ENCODE assay signal across 8 cellular contexts in genomic region chr3:49173116-49173791, GRCh38. TPM values are rescaled to one million over a fixed set of nuclear protein-coding genes. Genes with fewer than 3 reads are reported as not detected.
DNase-seq lines count a peak whose midpoint lies in the region; ATAC-seq and TF ChIP-seq lines count a peak whose summit lies in the region.
"Had no signal": no experiment of that assay in that cellular context is flagged by ENCODE, and none has a peak within 500 bp of the region (broad histone marks: within the 10 kb centered on the region; RNA-seq: fewer than 3 reads in every experiment).

No MANE protein-coding gene starts in this region.

- no peak for TF ChIP-seq POLR2A in stomach (IDR thresholded peaks at IDR 0.05)

- peaks cover 23 to 52% (median 43%) of the 10 kb centered on the region in 4 donors for H3K4me1 ChIP-seq in stomach

- H3K27ac ChIP-seq in stomach = peak overlapping the region in 4 of 5 donors; percentile 82 to 90 (median 84)

- H3K36me3 ChIP-seq in stomach = peaks cover 4 to 41% (median 32%) of the 10 kb centered on the region in 4 donors
- H3K36me3 ChIP-seq: HAP-1 had no signal

- intact Hi-C loops in Right ventricle myocardium superior (cut with DNase I) = loop anchor here (5.0 to 10.0 kb wide), 3 partner anchors 104 to 282 kb away; partner anchors contain the start of gene C3orf62
- intact Hi-C loops in stomach (cut with DNase I; ENCODE audit: low total_unique reads) = no loop called here

- TF ChIP-seq CTCF in stomach (IDR thresholded peaks at IDR 0.05) = no peak

- DNase-seq in NCI-H69 (lab: John Stamatoyannopoulos, UW) (peak; percentile 81), Right ventricle myocardium superior (peak; percentile 75), stomach (peak; percentile 27), GM19240 (ENCODE audit: insufficient read length, low spot score) (no peak), NCI-H510A (lab: John Stamatoyannopoulos, UW) (no peak)

- H3K4me3 ChIP-seq in stomach = peak overlapping the region; percentile 66 to 85 (median 76)
- H3K4me3 ChIP-seq: HAP-1 had no signal

- WGBS in stomach, 5 donors = 11 to 50% (median 20%) methylated on average over 1 to 3 of the region's 3 CpGs

- no peak for TF ChIP-seq EP300 in stomach (IDR thresholded peaks at IDR 0.05)

- H3K27me3 ChIP-seq in stomach = no peaks in the 10 kb centered on the region

- ATAC-seq in Right ventricle myocardium superior (ENCODE audit: poor library complexity) = peak; percentile 58
- no peak for ATAC-seq in HG03097 (IDR thresholded peaks at IDR 0.05; ENCODE audit: low FRiP score, unreplicated experiment)
- ATAC-seq: activated CD4-positive, CD25-positive, alpha-beta regulatory T cell treated with anti-CD3 and anti-CD28 coated beads, Interleukin-2, amount 50 U/mL, for 24 hours had no signal

- H3K9me3 ChIP-seq in stomach = no peaks in the 10 kb centered on the region
- H3K9me3 ChIP-seq: HAP-1 had no signal

RNA-seq across cellular contexts. Expression of gene KLHDC8B, which starts 1.9 kb away (rescaled TPM):
- total RNA-seq in Right ventricle myocardium superior = 129 TPM
- 10 to 100 TPM; 11.6 to 41.1 (median 20.6) TPM for total RNA-seq in stomach
- polyA plus RNA-seq in stomach = 10 to 100 TPM; 15.2 to 37.7 (median 17.6) TPM

RNA-seq across cellular contexts. Expression of gene CCDC71, which starts 7.1 kb away (rescaled TPM):
- total RNA-seq in Right ventricle myocardium superior = 9.4 TPM
- 10 to 100 TPM in 3 of 5 donors, 1 to 10 TPM in 2; 2.3 to 22.6 (median 12.9) TPM for total RNA-seq in stomach
- 10 to 100 TPM; 11.4 to 15.6 (median 12.6) TPM for polyA plus RNA-seq in stomach

RNA-seq across cellular contexts. Expression of gene LAMB2, which starts 40.4 kb away (rescaled TPM):
- total RNA-seq in Right ventricle myocardium superior (568 TPM), stomach (100 to 1,000 TPM; 195 to 578 (median 552) TPM)
- polyA plus RNA-seq in stomach = 100 to 1,000 TPM; 198 to 333 (median 200) TPM

RNA-seq across cellular contexts. Expression of gene USP19, which starts 52.6 kb away (rescaled TPM):
- total RNA-seq in Right ventricle myocardium superior = 55.5 TPM
- 10 to 100 TPM; 21.6 to 77.2 (median 57.1) TPM for total RNA-seq in stomach
- 10 to 100 TPM; 15.6 to 16.6 (median 15.7) TPM for polyA plus RNA-seq in stomach

Comparison
In these comparisons a context has a peak if more than half of its experiments do, and no peak if none do; other contexts are left out.
1. DNase-seq: peak in NCI-H69 (single experiment), Right ventricle myocardium superior (single experiment) and stomach (single experiment); none in GM19240 (single experiment) and NCI-H510A (single experiment).